Comparison of ENCODE assay signal across 16 cellular contexts in the genomic region with DNA sequence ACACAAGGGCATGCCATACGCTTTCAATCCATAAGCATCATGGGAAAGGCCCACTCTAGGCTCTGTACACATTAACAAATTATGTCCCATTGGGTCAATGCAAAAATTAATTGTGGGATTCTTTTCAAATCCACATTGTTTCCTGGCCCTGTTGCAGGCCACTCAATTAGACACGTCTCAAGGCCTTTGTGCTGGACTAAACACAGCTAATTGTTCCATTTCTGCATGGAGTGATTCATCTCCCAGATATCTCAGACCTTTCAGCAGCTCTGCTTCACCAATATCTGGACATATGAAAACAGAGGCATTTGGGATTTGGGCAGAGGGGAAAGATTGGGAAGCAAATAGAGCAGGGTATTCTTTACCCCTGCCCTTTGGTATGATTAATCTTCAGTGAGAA.
DNase-seq lines count a peak whose midpoint lies in the region; ATAC-seq, FAIRE-seq and TF ChIP-seq lines count a peak whose summit lies in the region.
"Had no signal": no experiment of that assay in that cellular context is flagged by ENCODE, and none has a peak within 500 bp of the region (broad histone marks: within the 10 kb centered on the region; RNA-seq: fewer than 3 reads in every experiment).

No MANE protein-coding gene starts in this region.

- no peak for ATAC-seq in HG02610 (IDR thresholded peaks at IDR 0.05; ENCODE audit: unreplicated experiment)
- ATAC-seq in GM21381 (IDR thresholded peaks at IDR 0.05; ENCODE audit: unreplicated experiment) = no peak
- ATAC-seq: lower lobe of right lung had no signal

- H3K27me3 ChIP-seq in astrocyte (ENCODE audit: insufficient read depth, low read length) (no peaks in the 10 kb centered on the region), left ventricle myocardium inferior (ENCODE audit: low read depth) (peaks cover 7% of the 10 kb centered on the region)
- H3K27me3 ChIP-seq: testis had no signal

- peak; percentile 57 for FAIRE-seq in H54 (lab: Jason Lieb, UNC)
- FAIRE-seq in astrocyte (lab: Jason Lieb, UNC) = no peak
- FAIRE-seq: D721Med, endometrium had no signal

- H3K27ac Mint-ChIP-seq in astrocyte (ENCODE audit: unreplicated experiment) = no peak overlapping the region
- H3K27ac Mint-ChIP-seq: naive B cell had no signal

- H3K27ac ChIP-seq in astrocyte (ENCODE audit: low read depth, low read length) (no peak overlapping the region), left ventricle myocardium inferior (replicated peaks) (no peak overlapping the region)
- H3K27ac ChIP-seq: lower lobe of right lung, testis had no signal

- no peaks in the 10 kb centered on the region for H3K79me2 ChIP-seq in astrocyte (ENCODE audit: insufficient read depth, low read length)

- peaks cover 19% of the 10 kb centered on the region for H3K4me1 Mint-ChIP-seq in astrocyte (ENCODE audit: low read depth, unreplicated experiment)
- H3K4me1 Mint-ChIP-seq: naive B cell had no signal

- intact Hi-C loops in left ventricle myocardium inferior (cut with micrococcal nuclease) = no loop called here

- H3K36me3 Mint-ChIP-seq in astrocyte (ENCODE audit: low read depth, unreplicated experiment) = no peaks in the 10 kb centered on the region
- H3K36me3 Mint-ChIP-seq: naive B cell had no signal

- H3K9me3 ChIP-seq in astrocyte (ENCODE audit: insufficient read depth, low read depth, low read length) = no peaks in the 10 kb centered on the region
- peaks cover 8% of the 10 kb centered on the region for H3K9me3 ChIP-seq in left ventricle myocardium inferior (replicated peaks)
- H3K9me3 ChIP-seq: lower lobe of right lung, testis had no signal

- no peaks in the 10 kb centered on the region for H3K36me3 ChIP-seq in astrocyte (ENCODE audit: insufficient read depth, low read length)
- H3K36me3 ChIP-seq in left ventricle myocardium inferior = no peaks in the 10 kb centered on the region
- H3K36me3 ChIP-seq: lower lobe of right lung had no signal

- no peak overlapping the region for H2AFZ ChIP-seq in astrocyte (ENCODE audit: low read depth, low read length)

- no peak overlapping the region for H3K4me3 Mint-ChIP-seq in astrocyte (ENCODE audit: unreplicated experiment)
- H3K4me3 Mint-ChIP-seq: naive B cell had no signal

- no peak for DNase-seq in H54 (ENCODE audit: insufficient read length, low spot score)
- peak; percentile 78 for DNase-seq in astrocyte (ENCODE audit: low read depth)
- peak; percentile 59 for DNase-seq in fibroblast of the aortic adventitia (ENCODE audit: low read depth)
- peak; percentile 77 for DNase-seq in retina
- DNase-seq in left ventricle myocardium inferior = no peak
- DNase-seq in effector CD4-positive, alpha-beta T cell = no peak
- DNase-seq: activated CD4-positive, alpha-beta T cell treated with anti-CD3 and anti-CD28 coated beads for 48 hours; lower lobe of right lung; naive B cell; NCI-H1694 treated with DMSO at 0.1 percent for 48 hours; NCI-H446; testis had no signal

- H3K4me3 ChIP-seq in astrocyte (ENCODE audit: insufficient read depth, low read depth, low read length) (no peak overlapping the region), fibroblast of the aortic adventitia (ENCODE audit: low read depth, low read length) (no peak overlapping the region), left ventricle myocardium inferior (no peak overlapping the region)
- H3K4me3 ChIP-seq: lower lobe of right lung, testis had no signal

- no peaks in the 10 kb centered on the region for H4K20me1 ChIP-seq in astrocyte (ENCODE audit: insufficient read depth, low read length)

- no peak for TF ChIP-seq POLR2A in H54 (IDR thresholded peaks at IDR 0.05; ENCODE audit: low read depth, low read length)

- H3K4me1 ChIP-seq in astrocyte (ENCODE audit: insufficient read depth, low read length) = peaks cover 7% of the 10 kb centered on the region
- no peaks in the 10 kb centered on the region for H3K4me1 ChIP-seq in left ventricle myocardium inferior
- H3K4me1 ChIP-seq: lower lobe of right lung, testis had no signal

- H3K9me3 Mint-ChIP-seq in astrocyte (ENCODE audit: unreplicated experiment) = no peaks in the 10 kb centered on the region

- no peak overlapping the region for H3K4me2 ChIP-seq in astrocyte (ENCODE audit: low read length)

- H3K27me3 Mint-ChIP-seq in astrocyte (ENCODE audit: low read depth, unreplicated experiment) = no peaks in the 10 kb centered on the region

- no peak overlapping the region for H3K9ac ChIP-seq in astrocyte (ENCODE audit: low read length)

- no peak for TF ChIP-seq CTCF in astrocyte (IDR thresholded peaks at IDR 0.05; ENCODE audit: insufficient read depth, low read depth, low read length)
- no peak for TF ChIP-seq CTCF in fibroblast of the aortic adventitia (IDR thresholded peaks at IDR 0.05; ENCODE audit: insufficient read depth, low read length)
- no peak for TF ChIP-seq CTCF in left ventricle myocardium inferior (IDR thresholded peaks at IDR 0.05; ENCODE audit: borderline replicate concordance)

Comparison
In these comparisons a context has a peak if more than half of its experiments do, and no peak if none do; other contexts are left out.
1. DNase-seq: peak in astrocyte (single experiment), fibroblast of the aortic adventitia (single experiment) and retina (single experiment); none in H54 (single experiment), left ventricle myocardium inferior (single experiment) and effector CD4-positive, alpha-beta T cell (single experiment).